ENCODE assay signal across 16 cellular contexts in the genomic region with DNA sequence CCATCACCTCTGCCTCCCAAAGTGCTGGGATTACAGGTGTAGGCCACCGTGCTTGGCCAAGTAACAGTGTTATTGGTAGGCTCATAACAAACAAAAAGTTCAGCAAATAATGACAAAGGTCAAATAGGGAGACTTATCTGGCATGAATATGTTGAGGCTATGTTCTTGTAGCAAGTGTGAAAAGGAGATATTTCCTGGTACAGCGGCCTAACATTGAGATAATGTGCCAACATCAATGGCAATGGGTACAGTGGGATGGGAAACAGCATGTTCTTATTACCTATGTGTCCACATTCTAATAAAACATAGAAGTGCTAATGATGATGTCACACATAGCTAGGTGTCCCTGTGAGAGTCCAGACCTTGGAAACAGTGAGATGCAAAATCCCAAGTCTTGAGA. TPM values are rescaled to one million over a fixed set of nuclear protein-coding genes. Genes with fewer than 3 reads are reported as not detected.
"Had no signal": no experiment of that assay in that cellular context is flagged by ENCODE, and none has a peak within 500 bp of the region (broad histone marks: within the 10 kb centered on the region; RNA-seq: fewer than 3 reads in every experiment).

No MANE protein-coding gene starts in this region.

- H3K27ac Mint-ChIP-seq: naive thymus-derived CD4-positive, alpha-beta T cell; nephron progenitor cell had no signal

- H3K9me3 ChIP-seq: heart left ventricle, stomach, thoracic aorta, transverse colon had no signal

- H3K9me3 Mint-ChIP-seq: nephron progenitor cell had no signal

- H3K36me3 ChIP-seq: heart left ventricle, stomach, thoracic aorta, transverse colon had no signal

- ATAC-seq: heart left ventricle; naive thymus-derived CD4-positive, alpha-beta T cell; sciatic nerve had no signal

- DNase-seq: effector CD4-positive, alpha-beta T cell; foreskin melanocyte; heart left ventricle; hippocampal formation; islet precursor cell; mammary epithelial cell; naive thymus-derived CD4-positive, alpha-beta T cell; nephron progenitor cell; stimulated activated naive CD4-positive, alpha-beta T cell; stomach; substantia nigra; transverse colon had no signal

- H3K4me1 ChIP-seq: heart left ventricle, parathyroid adenoma had no signal

- H3K4me1 Mint-ChIP-seq: naive thymus-derived CD4-positive, alpha-beta T cell had no signal

- H3K4me3 ChIP-seq: coronary artery, heart left ventricle, stomach, thoracic aorta, transverse colon had no signal

- H3K27me3 ChIP-seq: transverse colon had no signal

- H3K4me3 Mint-ChIP-seq: naive thymus-derived CD4-positive, alpha-beta T cell; nephron progenitor cell had no signal

- H3K9ac ChIP-seq: parathyroid adenoma had no signal

- H3K79me2 ChIP-seq: parathyroid adenoma had no signal

- H3K36me3 Mint-ChIP-seq: naive thymus-derived CD4-positive, alpha-beta T cell had no signal

- H3K27ac ChIP-seq: coronary artery, heart left ventricle, parathyroid adenoma, stomach, thoracic aorta, transverse colon had no signal

- H2AFZ ChIP-seq: parathyroid adenoma had no signal

RNA-seq across cellular contexts. Expression of a gene that starts 33.2 kb away (rescaled TPM):
- total RNA-seq: thoracic aorta had no signal
